9 cellular contexts compared by ENCODE assay signal in genomic region chr1:177737456-177737855, GRCh38.
"Had no signal": no experiment of that assay in that cellular context is flagged by ENCODE, and none has a peak within 500 bp of the region (broad histone marks: within the 10 kb centered on the region; RNA-seq: fewer than 3 reads in every experiment).

No MANE protein-coding gene starts in this region.

- H3K4me3 ChIP-seq: GM23338 had no signal

- H3K27ac Mint-ChIP-seq: GM23338, H9, IgD-negative memory B cell had no signal

- H2AFZ ChIP-seq: GM23338 had no signal

- H3K4me1 Mint-ChIP-seq: H9, IgD-negative memory B cell had no signal

- FAIRE-seq: H1, H54, HepG2 had no signal

- H3K4me2 ChIP-seq: GM23338 had no signal

- ATAC-seq: GM23338, HepG2 had no signal

- DNase-seq: H9, HCEC 1CT, KBM-7 had no signal

- H3K27ac ChIP-seq: HL-60 had no signal

- H3K4me3 Mint-ChIP-seq: GM23338, H9, IgD-negative memory B cell had no signal

- H3K36me3 Mint-ChIP-seq: IgD-negative memory B cell had no signal

- H3K9me3 Mint-ChIP-seq: GM23338, H9 had no signal

- H3K27me3 Mint-ChIP-seq: IgD-negative memory B cell had no signal
